Comparison of ENCODE assay signal across 1 cellular context in genomic region chr20:55888655-55889054, GRCh38.
TF ChIP-seq lines count a peak whose summit lies in the region.

No MANE protein-coding gene starts in this region.

TF ChIP-seq in K562, 482 proteins besides CTCF, POLR2A, EP300 and RAD21 (continued from another document):
- peak; percentile 75 for TF ChIP-seq USF2 (CRISPR knock-in tag; IDR thresholded peaks at IDR 0.05)
- no peak for TF ChIP-seq CBX5 (IDR thresholded peaks at IDR 0.05; ENCODE audit: borderline replicate concordance, low read depth)
